Comparison of ENCODE assay signal across 22 cellular contexts in the genomic region with DNA sequence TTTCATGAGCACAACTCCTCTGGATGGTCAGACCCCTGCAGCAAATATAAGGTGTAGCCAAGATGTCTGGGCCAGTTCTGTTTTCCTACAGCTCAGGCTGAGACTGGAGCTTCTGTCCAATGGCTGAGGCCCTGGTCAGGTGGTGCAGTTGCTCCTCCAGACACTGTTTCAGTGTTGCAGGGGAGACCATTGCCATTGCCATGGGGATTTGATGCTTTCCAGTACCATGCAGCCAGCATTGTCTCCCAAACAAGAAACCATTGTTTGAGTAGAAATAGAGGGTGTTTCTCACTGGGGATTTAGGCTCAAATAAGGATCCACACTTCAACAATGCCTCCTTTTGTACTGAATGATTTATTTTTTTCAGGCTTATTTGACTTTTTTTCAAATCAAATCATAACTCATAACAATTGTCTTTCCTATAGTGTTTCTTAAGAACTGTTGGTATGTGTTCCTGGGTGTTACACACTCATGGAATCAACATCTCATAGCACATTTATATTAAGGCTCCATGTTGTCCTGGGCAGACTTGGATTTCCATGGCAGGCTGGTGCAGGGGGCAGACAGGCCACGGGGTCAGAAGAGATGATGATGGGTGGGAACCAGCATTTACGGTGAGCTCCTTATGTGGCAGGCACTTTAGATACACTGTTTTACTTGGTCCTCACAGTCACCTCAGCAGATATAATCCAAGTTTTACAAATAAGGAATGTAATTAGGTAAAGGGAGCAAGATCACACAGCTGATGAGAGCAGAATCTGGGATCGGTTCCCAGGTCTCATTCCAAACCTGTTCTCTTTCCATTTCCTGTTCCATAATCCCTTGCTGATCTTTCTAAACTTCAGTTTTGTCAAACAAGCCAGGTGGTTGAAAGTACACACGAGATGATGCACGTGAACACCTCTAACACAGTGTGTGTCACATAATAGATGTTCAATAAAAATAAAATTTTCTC.
DNase-seq lines count a peak whose midpoint lies in the region; ATAC-seq and TF ChIP-seq lines count a peak whose summit lies in the region.
"Had no signal": no experiment of that assay in that cellular context is flagged by ENCODE, and none has a peak within 500 bp of the region (broad histone marks: within the 10 kb centered on the region; RNA-seq: fewer than 3 reads in every experiment).

No MANE protein-coding gene starts in this region.

- POLR2A ChIA-PET in HEK293 (lab: Yijun Ruan, JAX): no interaction called here

- no peak for TF ChIP-seq POLR2A in heart left ventricle (IDR thresholded peaks at IDR 0.05)

- H3K79me2 ChIP-seq in hepatocyte: no peaks in the 10 kb centered on the region

- no peak overlapping the region for H3K4me3 ChIP-seq in HEK293 (ENCODE audit: low read depth, low read length)
- H3K4me3 ChIP-seq in hepatocyte: no peak overlapping the region
- no peak overlapping the region for H3K4me3 ChIP-seq in heart left ventricle
- H3K4me3 ChIP-seq: GM23248, pancreas had no signal

- no peak overlapping the region for H3K4me2 ChIP-seq in hepatocyte

- H3K9me2 ChIP-seq in hepatocyte (replicated peaks; ENCODE audit: insufficient read depth): no peaks in the 10 kb centered on the region

- CTCF ChIA-PET in HEK293 (lab: Yijun Ruan, JAX): interaction anchor here (0.5 to 1.5 kb wide), 5 partner anchors 25 to 961 kb away, joined by 3 to 6 read pairs (median 3); no protein-coding TSS in a partner anchor

- no peak overlapping the region for H2AFZ ChIP-seq in hepatocyte
- H2AFZ ChIP-seq: GM23248 had no signal

- 88% methylated on average over 5 of the region's 5 CpGs for WGBS in hepatocyte (ENCODE audit: low lambda C conversion rate, missing lambda C conversion rate)
- 76 to 95% (median 83%) methylated on average over 5 of the region's 5 CpGs for WGBS in heart left ventricle, 4 donors

- peak; percentile 83 for ATAC-seq in sciatic nerve
- ATAC-seq in GM21723 (IDR thresholded peaks at IDR 0.05; ENCODE audit: unreplicated experiment): no peak
- ATAC-seq in heart left ventricle: no peak
- no peak for ATAC-seq in Right ventricle myocardium inferior
- ATAC-seq: foreskin keratinocyte; naive thymus-derived CD4-positive, alpha-beta T cell had no signal

- H3K4me1 ChIP-seq in HEK293 (ENCODE audit: control insufficient read depth, insufficient read depth, low read length) (no peaks in the 10 kb centered on the region), hepatocyte (ENCODE audit: insufficient read depth) (no peaks in the 10 kb centered on the region), heart left ventricle (peaks cover 0 to 7% (median 0%) of the 10 kb centered on the region in 12 donors)
- H3K4me1 ChIP-seq: pancreas had no signal

- H4K20me1 ChIP-seq in hepatocyte (ENCODE audit: insufficient read depth, poor library complexity, severe bottlenecking): no peaks in the 10 kb centered on the region

- no peak for TF ChIP-seq CTCF in HEK293 (tag by site-specific recombination; IDR thresholded peaks at IDR 0.05)
- TF ChIP-seq CTCF in hepatocyte (IDR thresholded peaks at IDR 0.05; ENCODE audit: poor library complexity): no peak
- no peak for TF ChIP-seq CTCF in heart left ventricle (IDR thresholded peaks at IDR 0.05)

- intact Hi-C loops in sciatic nerve (cut with DNase I): no loop called here
- intact Hi-C loops in heart left ventricle (cut with DNase I): loop anchor here in 3 of 10 donors (10.0 kb wide), 3 partner anchors 153 to 683 kb away; no protein-coding TSS in a partner anchor
- intact Hi-C loops in Right ventricle myocardium inferior (cut with DNase I): no loop called here

- H3K27ac ChIP-seq in HEK293 (ENCODE audit: extremely low read depth, low read depth, low read length) (no peak overlapping the region), cingulate gyrus (ENCODE audit: low read depth, low read length) (peak overlapping the region; percentile 97), hepatocyte (no peak overlapping the region), heart left ventricle (no peak overlapping the region)
- H3K27ac ChIP-seq: C4-2B, foreskin keratinocyte, GM23248, pancreas, RWPE1 had no signal

- H3K36me3 ChIP-seq in HEK293 (ENCODE audit: control insufficient read depth in 2 of 2, insufficient read depth in 1 of 2, low read length in 2 of 2): no peaks in the 10 kb centered on the region
- H3K36me3 ChIP-seq in hepatocyte (replicated peaks; ENCODE audit: insufficient read depth, low read depth): no peaks in the 10 kb centered on the region
- H3K36me3 ChIP-seq in heart left ventricle: no peaks in the 10 kb centered on the region
- H3K36me3 ChIP-seq: pancreas had no signal

- DNase-seq in islet precursor cell (peak; percentile 69), sciatic nerve (ENCODE audit: low spot score) (no peak), hepatocyte (ENCODE audit: low spot score) (no peak), heart left ventricle (no peak), Right ventricle myocardium inferior (ENCODE audit: missing footprints) (no peak)
- DNase-seq: activated CD4-positive, alpha-beta memory T cell treated with anti-CD3 and anti-CD28 coated beads, Interleukin-2, amount 10 ng/mL, durations not matched to agents 7 days and 5 days; activated gamma-delta T cell; activated T-cell treated with anti-CD3 and anti-CD28 coated beads for 4 hours; erythroblast; foreskin keratinocyte; GM23248; mesenchymal stem cell; naive thymus-derived CD4-positive, alpha-beta T cell; NCI-H2171; NCI-H526; pancreas; T1000 had no signal

- H3K27me3 ChIP-seq in hepatocyte (no peaks in the 10 kb centered on the region), heart left ventricle (peaks cover 0 to 11% (median 0%) of the 10 kb centered on the region in 9 donors)
- H3K27me3 ChIP-seq: foreskin keratinocyte, pancreas had no signal

- H3K9me3 ChIP-seq in HEK293 (ENCODE audit: control insufficient read depth, insufficient read depth, low read depth, low read length) (no peaks in the 10 kb centered on the region), hepatocyte (ENCODE audit: low read depth) (no peaks in the 10 kb centered on the region), heart left ventricle (peaks cover 0 to 2% (median 0%) of the 10 kb centered on the region in 12 donors)
- H3K9me3 ChIP-seq: pancreas had no signal

TF ChIP-seq in HEK293, 187 proteins besides CTCF, POLR2A, EP300 and RAD21:
- 0 out of 2 replicates have a peak, but pooled peaks have one; percentile 26 for TF ChIP-seq ZNF664 (tag by site-specific recombination; IDR thresholded peaks at IDR 0.05)
- no peak for TF ChIP-seq BCL11A (tag by site-specific recombination; IDR thresholded peaks at IDR 0.05; ENCODE audit: low read depth)
TF ChIP-seq in HEK293: peak in this region for 1.
